15 cellular contexts compared by ENCODE assay signal in the genomic region with DNA sequence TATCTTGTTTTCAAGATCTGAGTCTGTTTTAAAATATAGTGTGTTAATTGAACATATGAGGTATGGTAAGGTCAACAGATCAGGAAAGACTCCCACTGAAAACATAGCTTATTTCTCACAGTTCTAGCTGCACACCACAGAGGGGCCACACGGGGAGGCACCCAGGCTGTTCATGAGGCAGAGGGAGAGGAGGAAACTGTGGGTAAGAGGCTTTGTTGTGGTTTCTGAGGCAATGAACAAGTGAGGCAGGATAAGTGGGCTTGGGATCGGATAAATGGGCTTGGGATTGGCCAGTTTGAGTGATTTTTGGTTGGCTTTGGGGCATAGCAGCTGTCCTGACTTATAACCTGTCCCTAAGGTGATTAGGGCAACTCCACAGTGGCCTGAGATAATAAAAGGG.
"Had no signal": no experiment of that assay in that cellular context is flagged by ENCODE, and none has a peak within 500 bp of the region (broad histone marks: within the 10 kb centered on the region; RNA-seq: fewer than 3 reads in every experiment).

No MANE protein-coding gene starts in this region.

- H3K27me3 ChIP-seq: brain microvascular endothelial cell, gastroesophageal sphincter, sigmoid colon had no signal

- DNase-seq: activated CD4-positive, alpha-beta T cell treated with anti-CD3 and anti-CD28 coated beads for 1 hour; activated CD4-positive, alpha-beta T cell treated with anti-CD3 and anti-CD28 coated beads, Interleukin-2, amount 50 U/mL, for 48 hours; activated gamma-delta T cell; activated T-cell treated with anti-CD3 and anti-CD28 coated beads, Interleukin-2, amount 50 U/mL, for 48 hours; amygdala; brain microvascular endothelial cell; effector memory CD4-positive, alpha-beta T cell; left ventricle myocardium superior; mesenchymal stem cell; sigmoid colon; stimulated activated CD4-positive, alpha-beta T cell treated with anti-CD3 and anti-CD28 coated beads, Interleukin-2, amount 100 ng/mL, for 24 hours; stimulated activated naive B cell treated with anti-CD40 and anti-IgM and Interleukin-4, amounts not matched to agents 10 μg/mL and 1 μg/mL and 100 μg/mL, for 72 hours; substantia nigra had no signal

- H3K4me3 ChIP-seq: gastroesophageal sphincter, sigmoid colon had no signal

- H3K9me3 ChIP-seq: gastroesophageal sphincter, sigmoid colon had no signal

- H3K27ac ChIP-seq: brain microvascular endothelial cell, gastroesophageal sphincter, sigmoid colon had no signal

- ATAC-seq: gastroesophageal sphincter, left ventricle myocardium superior had no signal

- H3K36me3 ChIP-seq: brain microvascular endothelial cell, gastroesophageal sphincter, sigmoid colon had no signal

- FAIRE-seq: TTC549 had no signal

- H3K4me1 ChIP-seq: gastroesophageal sphincter, sigmoid colon had no signal
